Comparison of ENCODE assay signal across 19 cellular contexts in the genomic region with DNA sequence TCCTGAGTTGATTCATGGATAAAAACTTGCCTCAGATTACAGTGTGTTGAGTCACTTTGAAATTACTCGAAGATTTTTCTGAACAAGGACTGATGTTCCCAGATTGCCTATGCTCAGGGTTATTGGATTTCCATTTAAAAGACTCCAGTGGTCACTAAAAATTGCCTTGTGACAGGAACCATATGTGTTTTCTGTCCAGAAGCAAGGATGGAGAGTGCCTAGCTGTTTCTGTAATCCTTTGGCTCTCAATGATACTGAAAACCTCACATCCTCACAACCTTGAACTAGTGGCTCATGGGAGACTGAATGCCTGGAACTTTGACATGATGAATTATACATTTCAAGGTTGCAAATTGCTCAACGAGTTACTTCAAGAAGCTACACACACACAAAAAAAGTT.
DNase-seq lines count a peak whose midpoint lies in the region; ATAC-seq, FAIRE-seq and TF ChIP-seq lines count a peak whose summit lies in the region.
"Had no signal": no experiment of that assay in that cellular context is flagged by ENCODE, and none has a peak within 500 bp of the region (broad histone marks: within the 10 kb centered on the region; RNA-seq: fewer than 3 reads in every experiment).

No MANE protein-coding gene starts in this region.

- no peak overlapping the region for H2AFZ ChIP-seq in astrocyte (ENCODE audit: low read depth, low read length)
- H2AFZ ChIP-seq in mammary epithelial cell (ENCODE audit: low read depth, low read length): no peak overlapping the region

- intact Hi-C loops in mammary epithelial cell (cut with micrococcal nuclease): no loop called here

- no peak overlapping the region for H3K27ac ChIP-seq in astrocyte (ENCODE audit: low read depth, low read length)
- H3K27ac ChIP-seq in mammary epithelial cell (ENCODE audit: insufficient read depth, low read depth, low read length): no peak overlapping the region
- H3K27ac ChIP-seq: PC-9 had no signal

- H4K20me1 ChIP-seq in astrocyte (ENCODE audit: insufficient read depth, low read length) (no peaks in the 10 kb centered on the region), mammary epithelial cell (ENCODE audit: insufficient read depth, low read length) (no peaks in the 10 kb centered on the region)

- H3K4me3 Mint-ChIP-seq in astrocyte (ENCODE audit: unreplicated experiment): no peak overlapping the region
- H3K4me3 Mint-ChIP-seq: B cell, CD14-positive monocyte had no signal

- H3K4me1 ChIP-seq in astrocyte (ENCODE audit: insufficient read depth, low read length) (no peaks in the 10 kb centered on the region), mammary epithelial cell (ENCODE audit: insufficient read depth, low read length) (no peaks in the 10 kb centered on the region)

- no TSS peak for BruUV-seq in mammary epithelial cell (replicated peaks; lab: Mats Ljungman, UMichigan)

- peaks cover 3% of the 10 kb centered on the region for H3K9me3 Mint-ChIP-seq in astrocyte (ENCODE audit: unreplicated experiment)

- DNase-seq in ELR (ENCODE audit: low read depth): peak; percentile 59
- peak; percentile 7 for DNase-seq in RPMI7951 (ENCODE audit: low read depth)
- DNase-seq in astrocyte (ENCODE audit: low read depth): peak; percentile 10
- peak; percentile 2 for DNase-seq in kidney tubule cell (ENCODE audit: low spot score)
- DNase-seq in mammary epithelial cell: no peak
- no peak for DNase-seq in dermis blood vessel endothelial cell
- DNase-seq: DMS53, MG63, NCI-H1048, NCI-H1417 treated with DMSO at 0.1 percent for 48 hours, NCI-H187 treated with DMSO at 0.1 percent for 48 hours, NCI-H2107, NCI-H510A, PC-9 had no signal

- H3K4me1 Mint-ChIP-seq in astrocyte (ENCODE audit: low read depth, unreplicated experiment): peaks cover 2% of the 10 kb centered on the region
- H3K4me1 Mint-ChIP-seq: B cell, CD14-positive monocyte had no signal

- no peak for TF ChIP-seq CTCF in astrocyte (IDR thresholded peaks at IDR 0.05; ENCODE audit: insufficient read depth, low read depth, low read length)
- TF ChIP-seq CTCF in mammary epithelial cell (conservative IDR thresholded peaks at IDR 0.05 in 1 of 2, IDR thresholded peaks at IDR 0.05 in 1 of 2; ENCODE audit: extremely low read depth in 1 of 2, insufficient read depth in 1 of 2, low read depth in 1 of 2, low read length in 2 of 2): no peak

- WGBS in mammary epithelial cell (ENCODE audit: low coverage, missing lambda C conversion rate): 36% methylated on average over 2 of the region's 2 CpGs

- no peak overlapping the region for H3K27ac Mint-ChIP-seq in astrocyte (ENCODE audit: unreplicated experiment)
- H3K27ac Mint-ChIP-seq: B cell, CD14-positive monocyte had no signal

- ATAC-seq in GM18867 (IDR thresholded peaks at IDR 0.05; ENCODE audit: unreplicated experiment): no peak
- ATAC-seq in HG03159 (IDR thresholded peaks at IDR 0.05; ENCODE audit: unreplicated experiment): no peak
- ATAC-seq: K562 had no signal

- no peak for FAIRE-seq in astrocyte (lab: Jason Lieb, UNC)
- FAIRE-seq: K562 had no signal

- H3K27me3 ChIP-seq in astrocyte (ENCODE audit: insufficient read depth, low read length) (no peaks in the 10 kb centered on the region), mammary epithelial cell (ENCODE audit: insufficient read depth, low read length) (no peaks in the 10 kb centered on the region)
- H3K27me3 ChIP-seq: MG63 had no signal

- H3K36me3 ChIP-seq in astrocyte (ENCODE audit: insufficient read depth, low read length) (no peaks in the 10 kb centered on the region), mammary epithelial cell (ENCODE audit: insufficient read depth, low read length) (no peaks in the 10 kb centered on the region)
- H3K36me3 ChIP-seq: MG63 had no signal

- H3K9me3 ChIP-seq in astrocyte (ENCODE audit: insufficient read depth, low read depth, low read length) (no peaks in the 10 kb centered on the region), mammary epithelial cell (replicated peaks; ENCODE audit: insufficient read depth, low read length) (no peaks in the 10 kb centered on the region)
- H3K9me3 ChIP-seq: MG63 had no signal

- no peak overlapping the region for H3K4me3 ChIP-seq in astrocyte (ENCODE audit: insufficient read depth, low read depth, low read length)
- H3K4me3 ChIP-seq in mammary epithelial cell (replicated peaks in 1 of 3; ENCODE audit: insufficient read depth in 1 of 3, low read depth in 2 of 3, low read length in 3 of 3): no peak overlapping the region
- H3K4me3 ChIP-seq: K562, PC-9 had no signal

- in situ Hi-C loops in mammary epithelial cell (cut with MboI; ENCODE audit: low sequenced_read_pairs in 2 of 2): no loop called here

- no peaks in the 10 kb centered on the region for H3K36me3 Mint-ChIP-seq in astrocyte (ENCODE audit: low read depth, unreplicated experiment)
- H3K36me3 Mint-ChIP-seq: CD14-positive monocyte had no signal

- CTCF ChIA-PET in mammary epithelial cell (lab: Charles Lee; ENCODE audit: low non-redundant PET): no interaction called here

- H3K79me2 ChIP-seq in astrocyte (ENCODE audit: insufficient read depth, low read length) (no peaks in the 10 kb centered on the region), mammary epithelial cell (ENCODE audit: insufficient read depth, low read length) (no peaks in the 10 kb centered on the region)

- H3K9ac ChIP-seq in astrocyte (ENCODE audit: low read length) (no peak overlapping the region), mammary epithelial cell (ENCODE audit: insufficient read depth, low read length) (no peak overlapping the region)

- dilution Hi-C loops in mammary epithelial cell (cut with HindIII; ENCODE audit: low sequenced_read_pairs): no loop called here

- H3K27me3 Mint-ChIP-seq in astrocyte (ENCODE audit: low read depth, unreplicated experiment): no peaks in the 10 kb centered on the region
- H3K27me3 Mint-ChIP-seq: B cell had no signal

- H3K4me2 ChIP-seq in astrocyte (ENCODE audit: low read length) (no peak overlapping the region), mammary epithelial cell (ENCODE audit: insufficient read depth, low read depth, low read length) (no peak overlapping the region)

Comparison
In these comparisons a context has a peak if more than half of its experiments do, and no peak if none do; other contexts are left out.
1. DNase-seq: peak in ELR (single experiment), RPMI7951 (single experiment), astrocyte (single experiment) and kidney tubule cell (single experiment); none in mammary epithelial cell (single experiment) and dermis blood vessel endothelial cell (single experiment).